In genomic region chr2:151945602-151946001, GRCh38 we compare ENCODE assay signal across 20 cellular contexts.
"Had no signal": no experiment of that assay in that cellular context is flagged by ENCODE, and none has a peak within 500 bp of the region (broad histone marks: within the 10 kb centered on the region; RNA-seq: fewer than 3 reads in every experiment).

No MANE protein-coding gene starts in this region.

- H3K4me1 ChIP-seq: SJSA1 had no signal

- H3K4me3 ChIP-seq: MG63, SJSA1, SK-N-MC had no signal

- DNase-seq: KBM-7, MG63, NCI-H1092, NCI-H1105 treated with DMSO at 0.1 percent for 48 hours, NCI-H1436, NCI-H187, NCI-H2029, NCI-H2081 treated with DMSO at 0.1 percent for 48 hours, NCI-H2171, NCI-H226, NCI-H446, NCI-H510A, NCI-H524 treated with DMSO at 0.1 percent for 48 hours, NCI-H69, NCI-H774, Right ventricle myocardium superior, SIG-M5 had no signal

- H3K9me3 ChIP-seq: MG63, SJSA1 had no signal

- H3K36me3 ChIP-seq: MG63, SJSA1 had no signal

- H3K27ac ChIP-seq: SJSA1, SK-N-MC had no signal

- H3K27me3 ChIP-seq: MG63, SJSA1 had no signal

- ATAC-seq: Panc1 had no signal
